In the genomic region with DNA sequence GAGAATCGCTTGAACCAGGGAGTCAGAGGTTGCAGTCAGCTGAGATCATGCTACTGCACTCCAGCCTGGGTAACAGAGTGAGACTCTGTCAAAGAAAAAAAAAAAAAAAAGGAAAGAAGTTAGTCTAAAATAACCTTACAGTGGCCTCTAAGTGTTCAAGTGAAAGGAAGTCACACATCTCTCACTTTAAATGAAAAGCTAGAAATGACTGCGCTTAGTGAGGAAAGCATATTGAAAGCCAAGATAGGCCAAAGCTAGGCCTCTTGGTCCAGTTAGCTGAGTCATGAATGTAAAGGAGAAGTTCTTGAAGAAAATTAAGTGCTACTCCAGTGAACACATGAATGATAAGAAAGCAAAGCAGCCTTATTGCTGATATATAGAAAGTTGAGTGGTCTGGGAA, we compare ENCODE assay signal across 10 cellular contexts. TPM values are rescaled to one million over a fixed set of nuclear protein-coding genes. Genes with fewer than 3 reads are reported as not detected.
DNase-seq lines count a peak whose midpoint lies in the region; ATAC-seq, FAIRE-seq and TF ChIP-seq lines count a peak whose summit lies in the region.
"Had no signal": no experiment of that assay in that cellular context is flagged by ENCODE, and none has a peak within 500 bp of the region (broad histone marks: within the 10 kb centered on the region; RNA-seq: fewer than 3 reads in every experiment).

No MANE protein-coding gene starts in this region.

- peak; percentile 95 for ATAC-seq in GM18909 (IDR thresholded peaks at IDR 0.05; ENCODE audit: poor library complexity, unreplicated experiment)
- peak; percentile 93 for ATAC-seq in GM21723 (IDR thresholded peaks at IDR 0.05; ENCODE audit: unreplicated experiment)
- ATAC-seq in HG03439 (IDR thresholded peaks at IDR 0.05; ENCODE audit: unreplicated experiment): peak; percentile 98
- ATAC-seq in naive thymus-derived CD4-positive, alpha-beta T cell: peak; percentile 51

- no CpG with 5 or more reads among the region's 2 CpGs for WGBS in H9 (ENCODE audit: extremely low coverage, insufficient read length, low lambda C conversion rate)

- H3K4ac ChIP-seq in H9 (ENCODE audit: low read depth, low read length): no peak overlapping the region

- no peak overlapping the region for H4K5ac ChIP-seq in H9 (ENCODE audit: insufficient read length, low read depth, low read length)

- no peak overlapping the region for H3K23ac ChIP-seq in H9 (ENCODE audit: insufficient read length, low read depth, low read length)

- H2BK15ac ChIP-seq in H9 (ENCODE audit: low read depth, low read length): no peak overlapping the region

- H4K8ac ChIP-seq in H9 (replicated peaks; ENCODE audit: insufficient read length, low read depth, low read length): no peak overlapping the region

- no peak overlapping the region for H3K18ac ChIP-seq in H9 (ENCODE audit: insufficient read length, low read depth, low read length)

- H3K27ac ChIP-seq in naive thymus-derived CD4-positive, alpha-beta T cell (ENCODE audit: low read depth, low read length): no peak overlapping the region
- H3K27ac ChIP-seq in H9 (ENCODE audit: insufficient read length, low read depth, low read length): no peak overlapping the region
- H3K27ac ChIP-seq: right atrium auricular region had no signal

- no peak overlapping the region for H2BK20ac ChIP-seq in H9 (ENCODE audit: low read depth, low read length, poor library complexity, severe bottlenecking)

- H3K4me3 Mint-ChIP-seq in naive thymus-derived CD4-positive, alpha-beta T cell: no peak overlapping the region
- H3K4me3 Mint-ChIP-seq in H9: no peak overlapping the region

- intact Hi-C loops in naive thymus-derived CD4-positive, alpha-beta T cell (cut with micrococcal nuclease): no loop called here

- no peak for FAIRE-seq in D721Med (lab: Jason Lieb, UNC)

- H2AFZ ChIP-seq in H9 (ENCODE audit: low read length): no peak overlapping the region

- H3K23me2 ChIP-seq in H9 (ENCODE audit: insufficient read length, low read depth, low read length, poor library complexity, severe bottlenecking): no peaks in the 10 kb centered on the region

- no peaks in the 10 kb centered on the region for H3K79me2 ChIP-seq in H9 (ENCODE audit: insufficient read depth, low read length)

- H4K91ac ChIP-seq in H9 (ENCODE audit: insufficient read length, low read depth, low read length): no peak overlapping the region

- H2BK120ac ChIP-seq in H9 (ENCODE audit: low read depth, low read length, poor library complexity, severe bottlenecking): no peak overlapping the region

- H3K79me1 ChIP-seq in H9 (ENCODE audit: insufficient read depth, low read depth, low read length, poor library complexity, severe bottlenecking): no peaks in the 10 kb centered on the region

- peaks cover 4 to 10% (median 7%) of the 10 kb centered on the region in 7 donors for H3K4me1 Mint-ChIP-seq in naive thymus-derived CD4-positive, alpha-beta T cell
- no peaks in the 10 kb centered on the region for H3K4me1 Mint-ChIP-seq in H9

- TF ChIP-seq CTCF in D721Med (IDR thresholded peaks at IDR 0.05; ENCODE audit: insufficient read depth, missing control alignments) (no peak), H9 (conservative IDR thresholded peaks at IDR 0.05) (no peak)

- H2BK5ac ChIP-seq in H9 (ENCODE audit: insufficient read length, low read length): no peak overlapping the region

- H3K27me3 Mint-ChIP-seq in naive thymus-derived CD4-positive, alpha-beta T cell: no peaks in the 10 kb centered on the region
- no peaks in the 10 kb centered on the region for H3K27me3 Mint-ChIP-seq in H9 (ENCODE audit: low read depth)

- H3K9me3 ChIP-seq in naive thymus-derived CD4-positive, alpha-beta T cell (ENCODE audit: control insufficient read depth in 2 of 3, low read length in 3 of 3): no peaks in the 10 kb centered on the region
- H3K9me3 ChIP-seq in H9 (ENCODE audit: control insufficient read depth, low read depth, low read length): no peaks in the 10 kb centered on the region
- H3K9me3 ChIP-seq: right atrium auricular region had no signal

- H3K9ac ChIP-seq in H9 (ENCODE audit: extremely low read depth, insufficient read length, low read length): no peak overlapping the region

- H2AK5ac ChIP-seq in H9 (ENCODE audit: insufficient read length, low read length): no peak overlapping the region

- CTCF ChIA-PET in naive thymus-derived CD4-positive, alpha-beta T cell (lab: Charles Lee): interaction anchor here (1.1 kb wide), 1 partner anchor 38 kb away, joined by 3 read pairs; the partner anchor contains the start of genes ITGA1 and PELO

- POLR2A ChIA-PET in naive thymus-derived CD4-positive, alpha-beta T cell (lab: Charles Lee): no interaction called here

- no peak overlapping the region for H3K4me3 ChIP-seq in naive thymus-derived CD4-positive, alpha-beta T cell (ENCODE audit: low read length)
- H3K4me3 ChIP-seq: right atrium auricular region had no signal

- no peaks in the 10 kb centered on the region for H3K36me3 ChIP-seq in naive thymus-derived CD4-positive, alpha-beta T cell (ENCODE audit: control insufficient read depth in 2 of 3, insufficient read depth in 3 of 3, low read length in 3 of 3)
- H3K36me3 ChIP-seq: right atrium auricular region had no signal

- peaks cover 0 to 13% (median 3%) of the 10 kb centered on the region in 11 donors for H3K9me3 Mint-ChIP-seq in naive thymus-derived CD4-positive, alpha-beta T cell
- H3K9me3 Mint-ChIP-seq in H9: peaks cover 6 to 8% of the 10 kb centered on the region in 2 experiments; a peak in 3 of 5 replicates

- H3T11ph ChIP-seq in H9 (ENCODE audit: low read length): no peak overlapping the region

- no peak overlapping the region for H3K56ac ChIP-seq in H9 (ENCODE audit: insufficient read length, low read depth, low read length)

- H4K20me1 ChIP-seq in H9 (ENCODE audit: control insufficient read depth, insufficient read depth, insufficient read length): no peaks in the 10 kb centered on the region

- no peak for DNase-seq in naive thymus-derived CD4-positive, alpha-beta T cell
- no peak for DNase-seq in RPMI8226
- DNase-seq in D721Med (ENCODE audit: insufficient read length, low spot score): no peak
- no peak for DNase-seq in H9
- DNase-seq: EL, NCI-H2171 treated with DMSO at 0.1 percent for 48 hours had no signal

- no peak overlapping the region for H3K4me2 ChIP-seq in H9 (ENCODE audit: insufficient read depth, insufficient read length, low read length)

- H3K4me1 ChIP-seq in naive thymus-derived CD4-positive, alpha-beta T cell (ENCODE audit: control insufficient read depth in 2 of 2, insufficient read depth in 2 of 2, low read length in 2 of 2): no peaks in the 10 kb centered on the region
- no peaks in the 10 kb centered on the region for H3K4me1 ChIP-seq in H9 (ENCODE audit: insufficient read depth, low read length)

- H2BK12ac ChIP-seq in H9 (ENCODE audit: insufficient read length, low read depth, low read length): no peak overlapping the region

- no peak overlapping the region for H3K14ac ChIP-seq in H9 (ENCODE audit: insufficient read depth, low read length)

- H3K27ac Mint-ChIP-seq in naive thymus-derived CD4-positive, alpha-beta T cell: peak overlapping the region in 2 of 9 donors; percentile 18 to 23
- H3K27ac Mint-ChIP-seq in H9: 0 out of 7 replicates have a peak overlapping the region, but pooled peaks of 1 of the 3 experiments have one; percentile 44

- H3K36me3 Mint-ChIP-seq in naive thymus-derived CD4-positive, alpha-beta T cell: peaks cover 0 to 9% (median 0%) of the 10 kb centered on the region in 5 donors
- peaks cover 0 to 9% (median 1%) of the 10 kb centered on the region in 3 experiments; a peak in 2 of 7 replicates for H3K36me3 Mint-ChIP-seq in H9 (ENCODE audit: insufficient read depth in 1 of 3, low read depth in 3 of 3)

- no peaks in the 10 kb centered on the region for H3K27me3 ChIP-seq in naive thymus-derived CD4-positive, alpha-beta T cell (ENCODE audit: control insufficient read depth in 2 of 2, insufficient read depth in 2 of 2, low read length in 2 of 2)
- no peaks in the 10 kb centered on the region for H3K27me3 ChIP-seq in H9 (ENCODE audit: insufficient read depth, low read length)
- H3K27me3 ChIP-seq: right atrium auricular region had no signal

RNA-seq across cellular contexts. Expression of gene ITGA1, which starts 38.1 kb away (rescaled TPM):
- total RNA-seq in naive thymus-derived CD4-positive, alpha-beta T cell: 1 to 10 TPM in 4 of 5 experiments, under 1 TPM in 1; 0.92 to 8.7 (median 2.4) TPM
- 1 to 10 TPM; 1.6 to 1.8 TPM for polyA plus RNA-seq in naive thymus-derived CD4-positive, alpha-beta T cell
- 2.8 and 3.9 TPM in 2 replicates for total RNA-seq in H9 (2021)

RNA-seq across cellular contexts. Expression of gene PELO, which starts 38.1 kb away (rescaled TPM):
- total RNA-seq in naive thymus-derived CD4-positive, alpha-beta T cell: 10 to 100 TPM in 2 of 5 experiments, 1 to 10 TPM in 3; 7.7 to 16.8 (median 9.7) TPM
- polyA plus RNA-seq in naive thymus-derived CD4-positive, alpha-beta T cell: 1 to 10 TPM; 4.6 to 6.1 TPM
- 18.6 and 20.3 TPM in 2 replicates for total RNA-seq in H9 (2021)
